In the genomic region with DNA sequence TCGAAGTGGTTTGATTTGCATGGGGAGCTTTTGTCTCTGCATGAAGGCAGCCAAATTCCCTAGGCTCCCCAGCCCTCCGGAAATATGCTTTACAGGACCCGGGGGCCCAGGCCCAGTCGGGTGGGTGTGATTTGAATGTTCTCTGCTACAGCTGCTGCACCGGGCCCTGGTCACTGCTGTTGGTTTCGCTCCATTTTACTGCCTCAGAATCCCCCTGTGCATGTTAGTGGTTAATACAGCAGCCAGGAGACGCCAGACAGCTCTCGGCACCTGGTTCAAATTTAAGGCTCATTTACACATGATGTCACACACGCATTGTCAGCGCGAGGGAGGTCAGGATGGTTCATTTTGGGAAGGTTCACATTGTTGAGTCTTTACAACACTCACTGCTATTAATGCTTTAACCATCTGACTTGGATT, we compare ENCODE assay signal across 13 cellular contexts.
DNase-seq lines count a peak whose midpoint lies in the region; ATAC-seq and TF ChIP-seq lines count a peak whose summit lies in the region.
"Had no signal": no experiment of that assay in that cellular context is flagged by ENCODE, and none has a peak within 500 bp of the region (broad histone marks: within the 10 kb centered on the region; RNA-seq: fewer than 3 reads in every experiment).

No MANE protein-coding gene starts in this region.

- POLR2A ChIA-PET in naive thymus-derived CD8-positive, alpha-beta T cell (lab: Charles Lee): no interaction called here

- H4K8ac ChIP-seq in trophoblast cell (ENCODE audit: low read depth, low read length): no peak overlapping the region

- H2AFZ ChIP-seq in osteoblast (ENCODE audit: low read length) (no peak overlapping the region), trophoblast cell (ENCODE audit: insufficient read depth, low read length, poor library complexity) (no peak overlapping the region)

- DNase-seq in osteoblast (ENCODE audit: insufficient read length, low spot score, missing footprints) (peak; percentile 30), trophoblast cell (no peak), lower leg skin (ENCODE audit: low spot score in 2 of 2) (no peak)
- DNase-seq in naive thymus-derived CD8-positive, alpha-beta T cell: no peak
- DNase-seq: hypothalamus; NCI-H1092; stimulated activated naive CD8-positive, alpha-beta T cell treated with anti-CD3 and anti-CD28 coated beads, Interleukin-15, amount 100 ng/mL, for 72 hours had no signal

- no peaks in the 10 kb centered on the region for H4K20me1 ChIP-seq in osteoblast (ENCODE audit: insufficient read depth, low read length)

- no peak overlapping the region for H4K91ac ChIP-seq in trophoblast cell (ENCODE audit: low read depth, low read length)

- H2BK12ac ChIP-seq in trophoblast cell (ENCODE audit: low read length): no peak overlapping the region

- H3K4me3 ChIP-seq in osteoblast (ENCODE audit: insufficient read depth, low read length): no peak overlapping the region
- no peak overlapping the region for H3K4me3 ChIP-seq in trophoblast cell (ENCODE audit: low read depth, low read length)
- H3K4me3 ChIP-seq in lower leg skin (ENCODE audit: low read depth, poor library complexity, severe bottlenecking): no peak overlapping the region
- H3K4me3 ChIP-seq: prostate gland had no signal

- no peaks in the 10 kb centered on the region for H3K36me3 ChIP-seq in osteoblast (ENCODE audit: insufficient read depth, low read length)
- peaks cover 0 to 2% of the 10 kb centered on the region in 2 experiments for H3K36me3 ChIP-seq in trophoblast cell (ENCODE audit: control insufficient read depth in 1 of 2, insufficient read depth in 2 of 2, low read length in 2 of 2)
- H3K36me3 ChIP-seq: prostate gland had no signal

- no peak overlapping the region for H3K23ac ChIP-seq in trophoblast cell (ENCODE audit: low read length)

- no peaks in the 10 kb centered on the region for H3K27me3 ChIP-seq in osteoblast (ENCODE audit: insufficient read depth, low read length)
- no peaks in the 10 kb centered on the region for H3K27me3 ChIP-seq in trophoblast cell (ENCODE audit: insufficient read depth, low read length)

- ATAC-seq in GM18870 (IDR thresholded peaks at IDR 0.05; ENCODE audit: unreplicated experiment) (peak; percentile 78), HG02840 (IDR thresholded peaks at IDR 0.05; ENCODE audit: low FRiP score, unreplicated experiment) (peak; percentile 90), GM21737 (IDR thresholded peaks at IDR 0.05; ENCODE audit: unreplicated experiment) (no peak)
- ATAC-seq in naive thymus-derived CD8-positive, alpha-beta T cell: no peak
- ATAC-seq: stimulated activated naive CD8-positive, alpha-beta T cell treated with anti-CD3 and anti-CD28 coated beads, Interleukin-15, amount 100 ng/mL, for 72 hours had no signal

- H3K4ac ChIP-seq in trophoblast cell (ENCODE audit: low read depth, low read length): no peak overlapping the region

- H3K27ac ChIP-seq in osteoblast (ENCODE audit: low read depth, low read length): peak overlapping the region; percentile 28
- no peak overlapping the region for H3K27ac ChIP-seq in trophoblast cell (ENCODE audit: low read depth, low read length)
- H3K27ac ChIP-seq: prostate gland had no signal

- H3K9me3 ChIP-seq in osteoblast (ENCODE audit: low read depth, low read length): no peaks in the 10 kb centered on the region
- peaks cover 1% of the 10 kb centered on the region for H3K9me3 ChIP-seq in trophoblast cell (ENCODE audit: insufficient read depth, low read depth, low read length)
- H3K9me3 ChIP-seq: prostate gland had no signal

- no peak overlapping the region for H3K14ac ChIP-seq in trophoblast cell (ENCODE audit: low read length)

- no peaks in the 10 kb centered on the region for H3K79me1 ChIP-seq in trophoblast cell (ENCODE audit: low read length)

- H3K36me3 Mint-ChIP-seq in naive thymus-derived CD8-positive, alpha-beta T cell: peaks cover 17 to 40% (median 22%) of the 10 kb centered on the region in 3 donors

- intact Hi-C loops in lower leg skin (cut with DNase I; ENCODE audit: low total_unique reads): no loop called here

- H3K4me1 ChIP-seq in osteoblast (ENCODE audit: insufficient read depth, low read length): no peaks in the 10 kb centered on the region
- no peaks in the 10 kb centered on the region for H3K4me1 ChIP-seq in trophoblast cell (ENCODE audit: control insufficient read depth in 1 of 2, insufficient read depth in 2 of 2, low read length in 2 of 2)
- H3K4me1 ChIP-seq: prostate gland had no signal

- H2BK5ac ChIP-seq in trophoblast cell (ENCODE audit: low read depth, low read length, poor library complexity): no peak overlapping the region

- WGBS in trophoblast cell (ENCODE audit: extremely low coverage, insufficient coverage, insufficient read length): no CpG with 5 or more reads among the region's 11 CpGs
- WGBS in lower leg skin, 2 donors: 64 to 69% methylated on average over 11 of the region's 11 CpGs

- H3K4me2 ChIP-seq in osteoblast (ENCODE audit: insufficient read depth, low read length) (no peak overlapping the region), trophoblast cell (ENCODE audit: low read length) (no peak overlapping the region)

- H2AK5ac ChIP-seq in trophoblast cell (ENCODE audit: low read length): no peak overlapping the region

- H3K27ac Mint-ChIP-seq in naive thymus-derived CD8-positive, alpha-beta T cell: no peak overlapping the region
- H3K27ac Mint-ChIP-seq: activated naive CD8-positive, alpha-beta T cell had no signal

- no peak overlapping the region for H4K12ac ChIP-seq in trophoblast cell (ENCODE audit: low read depth, low read length)

- no peak overlapping the region for H2BK120ac ChIP-seq in trophoblast cell (ENCODE audit: insufficient read depth, low read length, poor library complexity)

- peaks cover 0 to 4% (median 2%) of the 10 kb centered on the region in 9 donors for H3K9me3 Mint-ChIP-seq in naive thymus-derived CD8-positive, alpha-beta T cell

- TF ChIP-seq POLR2A in Raji (IDR thresholded peaks at IDR 0.05; ENCODE audit: insufficient read depth, low read depth, low read length) (0 out of 2 replicates have a peak, but pooled peaks have one; percentile 11), lower leg skin (IDR thresholded peaks at IDR 0.05) (no peak)

- no peaks in the 10 kb centered on the region for H3K4me1 Mint-ChIP-seq in naive thymus-derived CD8-positive, alpha-beta T cell
- H3K4me1 Mint-ChIP-seq: stimulated activated naive CD8-positive, alpha-beta T cell treated with anti-CD3 and anti-CD28 coated beads, Interleukin-15, amount 100 ng/mL, for 72 hours had no signal

- no peak overlapping the region for H3K18ac ChIP-seq in trophoblast cell (ENCODE audit: low read length)

- H3K27me3 Mint-ChIP-seq in naive thymus-derived CD8-positive, alpha-beta T cell: peaks cover 0 to 2% (median 0%) of the 10 kb centered on the region in 5 donors
- H3K27me3 Mint-ChIP-seq: activated naive CD8-positive, alpha-beta T cell; stimulated activated naive CD8-positive, alpha-beta T cell treated with anti-CD3 and anti-CD28 coated beads, Interleukin-15, amount 100 ng/mL, for 72 hours had no signal

- TF ChIP-seq CTCF in osteoblast (IDR thresholded peaks at IDR 0.05; ENCODE audit: extremely low read depth, low read depth, low read length) (peak; percentile 5), lower leg skin (IDR thresholded peaks at IDR 0.05) (no peak)

- H3K4me3 Mint-ChIP-seq in naive thymus-derived CD8-positive, alpha-beta T cell: no peak overlapping the region
- H3K4me3 Mint-ChIP-seq: activated naive CD8-positive, alpha-beta T cell; stimulated activated naive CD8-positive, alpha-beta T cell treated with anti-CD3 and anti-CD28 coated beads, Interleukin-15, amount 100 ng/mL, for 72 hours had no signal

- H3K9ac ChIP-seq in trophoblast cell (ENCODE audit: low read length): no peak overlapping the region

- H3K79me2 ChIP-seq in osteoblast (ENCODE audit: insufficient read depth, low read length) (no peaks in the 10 kb centered on the region), trophoblast cell (ENCODE audit: control insufficient read depth, insufficient read depth, low read length, poor library complexity) (peaks cover 2% of the 10 kb centered on the region)

Comparison
In these comparisons a context has a peak if more than half of its experiments do, and no peak if none do; other contexts are left out.
1. ATAC-seq: peak in GM18870 (single experiment) and HG02840 (single experiment); none in GM21737 (single experiment) and naive thymus-derived CD8-positive, alpha-beta T cell (0 of 2).